ENCODE assay signal across 27 cellular contexts in genomic region chr1:88727205-88727604, GRCh38.
"Had no signal": no experiment of that assay in that cellular context is flagged by ENCODE, and none has a peak within 500 bp of the region (broad histone marks: within the 10 kb centered on the region; RNA-seq: fewer than 3 reads in every experiment).

No MANE protein-coding gene starts in this region.

- ATAC-seq: foreskin keratinocyte; gastroesophageal sphincter; heart left ventricle; left lobe of liver; mucosa of descending colon; sciatic nerve; stimulated activated naive CD8-positive, alpha-beta T cell treated with anti-CD3 and anti-CD28 coated beads, Interleukin-15, amount 100 ng/mL, for 72 hours had no signal

- H3K27ac ChIP-seq: esophagus muscularis mucosa, foreskin keratinocyte, gastroesophageal sphincter, heart left ventricle, hepatocyte, ovary, suprapubic skin, transverse colon had no signal

- H3K27me3 ChIP-seq: esophagus muscularis mucosa, foreskin keratinocyte, gastroesophageal sphincter, heart left ventricle, hepatocyte, ovary, suprapubic skin, transverse colon had no signal

- H3K9me3 ChIP-seq: esophagus muscularis mucosa, gastroesophageal sphincter, heart left ventricle, mucosa of descending colon, ovary, suprapubic skin, transverse colon had no signal

- DNase-seq: effector CD8-positive, alpha-beta T cell; foreskin keratinocyte; heart left ventricle; kidney; mesenchymal stem cell; mucosa of descending colon; naive B cell; nephron progenitor cell; occipital lobe; ovary; retina; stimulated activated CD4-positive, alpha-beta T cell treated with anti-CD3 and anti-CD28 coated beads, Interleukin-12 subunit alpha, Interleukin-12 subunit beta, amount 100 ng/mL, for 4 hours; stimulated activated CD4-positive, alpha-beta T cell treated with anti-CD3 and anti-CD28 coated beads, Interleukin-1b, Interleukin-23, amount 100 ng/mL, for 48 hours; stimulated activated CD4-positive, alpha-beta T cell treated with anti-CD3 and anti-CD28 coated beads, Interleukin-4, amount 100 ng/mL, for 1 hour; stimulated activated CD8-positive, alpha-beta memory T cell treated with anti-CD3 and anti-CD28 coated beads, Interleukin-4, amount 100 ng/mL, for 48 hours; stimulated activated naive CD4-positive, alpha-beta T cell; stimulated activated naive CD8-positive, alpha-beta T cell treated with anti-CD3 and anti-CD28 coated beads, Interleukin-15, amount 100 ng/mL, for 72 hours; transverse colon had no signal

- H3K27me3 Mint-ChIP-seq: naive B cell; stimulated activated naive CD8-positive, alpha-beta T cell treated with anti-CD3 and anti-CD28 coated beads, Interleukin-15, amount 100 ng/mL, for 72 hours had no signal

- H3K4me2 ChIP-seq: hepatocyte, smooth muscle cell had no signal

- H3K36me3 ChIP-seq: ovary had no signal

- H3K4me3 ChIP-seq: esophagus muscularis mucosa, gastroesophageal sphincter, heart left ventricle, hepatocyte, lung, mucosa of descending colon, ovary, smooth muscle cell, suprapubic skin, transverse colon had no signal

- H3K4me3 Mint-ChIP-seq: mesothelial cell of epicardium; nephron progenitor cell; stimulated activated naive CD8-positive, alpha-beta T cell treated with anti-CD3 and anti-CD28 coated beads, Interleukin-15, amount 100 ng/mL, for 72 hours had no signal

- H3K4me1 Mint-ChIP-seq: nephron progenitor cell had no signal

- H2AFZ ChIP-seq: hepatocyte had no signal

- H3K9me3 Mint-ChIP-seq: mesothelial cell of epicardium; stimulated activated naive CD8-positive, alpha-beta T cell treated with anti-CD3 and anti-CD28 coated beads, Interleukin-15, amount 100 ng/mL, for 72 hours had no signal
